ENCODE assay signal across 15 cellular contexts in the genomic region with DNA sequence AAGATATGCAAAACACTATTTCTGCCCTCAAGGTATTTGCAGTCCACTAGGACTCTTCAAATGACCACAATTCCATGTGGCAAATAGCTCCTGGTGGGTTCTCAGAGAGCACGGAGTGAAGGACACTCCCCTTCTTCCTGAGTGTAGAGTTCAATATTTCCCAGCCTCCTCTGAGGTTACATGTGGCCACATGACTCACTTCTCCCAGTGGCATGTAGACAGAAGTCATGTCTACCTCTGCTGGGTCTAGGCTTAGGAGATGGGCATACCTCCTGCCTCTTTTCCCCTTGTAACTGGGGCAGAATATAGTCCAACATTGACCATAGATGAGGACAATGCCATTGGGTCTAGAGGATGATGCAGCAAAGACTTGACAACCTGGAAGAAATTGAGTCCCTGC.
DNase-seq lines count a peak whose midpoint lies in the region; ATAC-seq, FAIRE-seq and TF ChIP-seq lines count a peak whose summit lies in the region.
"Had no signal": no experiment of that assay in that cellular context is flagged by ENCODE, and none has a peak within 500 bp of the region (broad histone marks: within the 10 kb centered on the region; RNA-seq: fewer than 3 reads in every experiment).

No MANE protein-coding gene starts in this region.

- H3K36me3 Mint-ChIP-seq in activated CD4-positive, alpha-beta T cell treated with anti-CD3 and anti-CD28 coated beads for 36 hours (ENCODE audit: low read depth): no peaks in the 10 kb centered on the region
- H3K36me3 Mint-ChIP-seq: CD4-positive, CD25-positive, alpha-beta regulatory T cell had no signal

- no peaks in the 10 kb centered on the region for H3K27me3 ChIP-seq in bronchial epithelial cell (ENCODE audit: control insufficient read depth, insufficient read depth, low read length)
- H3K27me3 ChIP-seq: BLaER1 treated with 17β-estradiol and CSF1 and Interleukin-3, amounts not matched to agents 10 nM and 100 nM had no signal

- H3K4me3 ChIP-seq in bronchial epithelial cell (ENCODE audit: low read depth, low read length): no peak overlapping the region
- H3K4me3 ChIP-seq: BLaER1 treated with 17β-estradiol and CSF1 and Interleukin-3, amounts not matched to agents 10 nM and 100 nM; GM23248 had no signal

- no peak overlapping the region for H3K27ac Mint-ChIP-seq in activated CD4-positive, alpha-beta T cell treated with anti-CD3 and anti-CD28 coated beads for 36 hours
- H3K27ac Mint-ChIP-seq in stimulated activated naive CD8-positive, alpha-beta T cell treated with anti-CD3 and anti-CD28 coated beads, Interleukin-15, amount 100 ng/mL, for 72 hours: no peak overlapping the region
- H3K27ac Mint-ChIP-seq: CD4-positive, CD25-positive, alpha-beta regulatory T cell had no signal

- no peak for TF ChIP-seq CTCF in bronchial epithelial cell (IDR thresholded peaks at IDR 0.05; ENCODE audit: insufficient read depth, low read length, severe bottlenecking)

- ATAC-seq in activated CD4-positive, alpha-beta T cell treated with anti-CD3 and anti-CD28 coated beads for 36 hours: no peak
- peak; percentile 86 for ATAC-seq in stimulated activated naive CD8-positive, alpha-beta T cell treated with anti-CD3 and anti-CD28 coated beads, Interleukin-15, Interleukin-2, amounts not matched to agents 100 U/mL and 50 U/mL, for 24 hours
- ATAC-seq in stimulated activated naive CD8-positive, alpha-beta T cell treated with anti-CD3 and anti-CD28 coated beads, Interleukin-15, amount 100 ng/mL, for 72 hours: no peak
- ATAC-seq in HG03135 (IDR thresholded peaks at IDR 0.05; ENCODE audit: unreplicated experiment): no peak

- FAIRE-seq in bronchial epithelial cell (lab: Jason Lieb, UNC) (peak; percentile 64), urothelium cell line (lab: Jason Lieb, UNC) (peak; percentile 76)

- CTCF ChIA-PET in activated CD4-positive, alpha-beta T cell treated with anti-CD3 and anti-CD28 coated beads for 36 hours (lab: Charles Lee): interaction anchor here (1.6 kb wide), 1 partner anchor 9 kb away, joined by 8 read pairs; no protein-coding TSS in a partner anchor

- H3K4me1 Mint-ChIP-seq in activated CD4-positive, alpha-beta T cell treated with anti-CD3 and anti-CD28 coated beads for 36 hours: peaks cover 5% of the 10 kb centered on the region
- H3K4me1 Mint-ChIP-seq in stimulated activated naive CD8-positive, alpha-beta T cell treated with anti-CD3 and anti-CD28 coated beads, Interleukin-15, amount 100 ng/mL, for 72 hours: peaks cover 5% of the 10 kb centered on the region
- H3K4me1 Mint-ChIP-seq: CD4-positive, CD25-positive, alpha-beta regulatory T cell had no signal

- H3K36me3 ChIP-seq in bronchial epithelial cell (ENCODE audit: control insufficient read depth, insufficient read depth, low read length): no peaks in the 10 kb centered on the region
- H3K36me3 ChIP-seq: BLaER1 treated with 17β-estradiol and CSF1 and Interleukin-3, amounts not matched to agents 10 nM and 100 nM had no signal

- POLR2A ChIA-PET in activated CD4-positive, alpha-beta T cell treated with anti-CD3 and anti-CD28 coated beads for 36 hours (lab: Charles Lee): no interaction called here

- H3K9me3 Mint-ChIP-seq in activated CD4-positive, alpha-beta T cell treated with anti-CD3 and anti-CD28 coated beads for 36 hours (ENCODE audit: low read depth): no peaks in the 10 kb centered on the region
- no peaks in the 10 kb centered on the region for H3K9me3 Mint-ChIP-seq in stimulated activated naive CD8-positive, alpha-beta T cell treated with anti-CD3 and anti-CD28 coated beads, Interleukin-15, amount 100 ng/mL, for 72 hours

- H3K27me3 Mint-ChIP-seq in activated CD4-positive, alpha-beta T cell treated with anti-CD3 and anti-CD28 coated beads for 36 hours: no peaks in the 10 kb centered on the region
- H3K27me3 Mint-ChIP-seq in stimulated activated naive CD8-positive, alpha-beta T cell treated with anti-CD3 and anti-CD28 coated beads, Interleukin-15, amount 100 ng/mL, for 72 hours: no peaks in the 10 kb centered on the region

- DNase-seq in activated CD4-positive, alpha-beta T cell treated with anti-CD3 and anti-CD28 coated beads for 36 hours: peak; percentile 11
- no peak for DNase-seq in activated CD4-positive, alpha-beta T cell treated with anti-CD3 and anti-CD28 coated beads for 4 hours
- no peak for DNase-seq in stimulated activated naive CD8-positive, alpha-beta T cell treated with anti-CD3 and anti-CD28 coated beads, Interleukin-15, Interleukin-2, amounts not matched to agents 100 U/mL and 50 U/mL, for 24 hours
- no peak for DNase-seq in stimulated activated naive CD8-positive, alpha-beta T cell treated with anti-CD3 and anti-CD28 coated beads, Interleukin-15, amount 100 ng/mL, for 72 hours
- DNase-seq in bronchial epithelial cell (ENCODE audit: low read depth): no peak
- DNase-seq in urothelium cell line (ENCODE audit: low spot score): no peak
- no peak for DNase-seq in LoVo (ENCODE audit: low spot score)
- DNase-seq: ACHN; Calu3; CD4-positive, CD25-positive, alpha-beta regulatory T cell; DMS 273 treated with DMSO at 0.1 percent for 48 hours; GM23248; H7 had no signal

- H3K4me3 Mint-ChIP-seq in activated CD4-positive, alpha-beta T cell treated with anti-CD3 and anti-CD28 coated beads for 36 hours: no peak overlapping the region
- no peak overlapping the region for H3K4me3 Mint-ChIP-seq in stimulated activated naive CD8-positive, alpha-beta T cell treated with anti-CD3 and anti-CD28 coated beads, Interleukin-15, amount 100 ng/mL, for 72 hours
- H3K4me3 Mint-ChIP-seq: CD4-positive, CD25-positive, alpha-beta regulatory T cell had no signal

- intact Hi-C loops in activated CD4-positive, alpha-beta T cell treated with anti-CD3 and anti-CD28 coated beads for 36 hours (cut with DNase I, micrococcal nuclease): no loop called here
